ENCODE assay signal across 1 cellular context in genomic region chr7:41880107-41880506, GRCh38.
A peak's percentile ranks its signal among the peaks of the same experiment; 100 is the strongest.
TF ChIP-seq lines count a peak whose summit lies in the region.

No MANE protein-coding gene starts in this region.

TF ChIP-seq in SK-N-SH, 30 proteins besides CTCF, POLR2A, EP300 and RAD21 (continued from another document):
- TF ChIP-seq USF2 (IDR thresholded peaks at IDR 0.05; ENCODE audit: borderline replicate concordance, low read depth, low read length) = no peak
- peak; percentile 97 for TF ChIP-seq FOXM1 (IDR thresholded peaks at IDR 0.05; ENCODE audit: low read depth)
- TF ChIP-seq GATA2 (CRISPR knock-in tag; IDR thresholded peaks at IDR 0.05) = no peak
- peak; percentile 74; the same call in 1 of the 2 replicates for TF ChIP-seq MAX (IDR thresholded peaks at IDR 0.05; ENCODE audit: low read depth)
- TF ChIP-seq YY1 (IDR thresholded peaks at IDR 0.05; ENCODE audit: low read depth) = peak; percentile 70; the same call in 1 of the 2 replicates
- TF ChIP-seq RXRA (IDR thresholded peaks at IDR 0.05; ENCODE audit: borderline replicate concordance, low read depth) = peak; percentile 97
- no peak; the same call in 1 of the 2 replicates for TF ChIP-seq USF1 (IDR thresholded peaks at IDR 0.05; ENCODE audit: borderline replicate concordance, low read depth)
- TF ChIP-seq JUND (IDR thresholded peaks at IDR 0.05) = peak; percentile 85
- TF ChIP-seq NRF1 (IDR thresholded peaks at IDR 0.05; ENCODE audit: low read depth, low read length) = no peak
- peak; percentile 93 for TF ChIP-seq PBX3 (IDR thresholded peaks at IDR 0.05)
- TF ChIP-seq REST (IDR thresholded peaks at IDR 0.05; ENCODE audit: low read depth, low read length) = peak; percentile 56; the same call in 1 of the 2 replicates
- TF ChIP-seq SIN3A (IDR thresholded peaks at IDR 0.05; ENCODE audit: borderline replicate concordance, low read depth, low read length) = peak; percentile 78; the same call in 1 of the 2 replicates
- TF ChIP-seq ELF1 (IDR thresholded peaks at IDR 0.05) = peak; percentile 64; the same call in 1 of the 2 replicates
- TF ChIP-seq MEF2A (IDR thresholded peaks at IDR 0.05; ENCODE audit: borderline replicate concordance, low read depth) = peak; percentile 75; the same call in 1 of the 2 replicates
- peak; percentile 97 for TF ChIP-seq TCF12 (IDR thresholded peaks at IDR 0.05)
TF ChIP-seq in SK-N-SH: peak in this region for 17.
